In the genomic region with DNA sequence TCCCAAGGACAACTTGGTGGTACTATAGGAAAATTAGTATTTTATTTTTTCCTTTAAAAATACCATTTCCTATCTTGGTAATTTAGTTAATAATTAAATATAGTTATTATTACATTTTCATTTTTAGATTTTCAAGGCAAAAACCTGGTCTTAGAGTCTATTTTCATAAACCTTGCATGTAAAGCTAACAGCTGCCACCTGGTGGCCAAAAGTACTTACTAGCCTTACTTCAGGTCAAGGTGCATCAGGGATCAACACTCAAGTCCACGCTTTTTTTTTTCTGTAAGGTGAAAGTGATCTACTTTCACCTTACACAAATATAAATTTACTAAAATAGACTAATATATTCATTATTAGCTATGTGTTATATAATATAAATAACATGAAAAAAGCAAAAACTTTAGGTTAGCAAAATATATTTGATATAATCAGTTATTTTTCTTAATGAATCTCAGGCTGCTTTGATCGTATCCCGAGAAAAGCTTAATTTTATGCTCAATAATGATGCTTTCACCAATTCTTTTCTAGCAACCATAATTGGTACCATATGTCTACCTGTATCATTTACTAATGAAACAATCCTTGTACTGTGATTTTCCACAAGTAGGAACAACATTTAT, we compare ENCODE assay signal across 8 cellular contexts.
DNase-seq lines count a peak whose midpoint lies in the region; ATAC-seq and TF ChIP-seq lines count a peak whose summit lies in the region.

No MANE protein-coding gene starts in this region.

- peak; percentile 44 to 78 (median 70) for DNase-seq in CD8-positive, alpha-beta T cell
- DNase-seq in NCI-H1048 (lab: John Stamatoyannopoulos, UW), result peak; percentile 1
- peak; percentile 71 for DNase-seq in activated naive CD8-positive, alpha-beta T cell treated with anti-CD3 and anti-CD28 coated beads, Interleukin-2, amount 50 U/mL, for 24 hours
- peak; percentile 29 for DNase-seq in left ventricle myocardium inferior
- DNase-seq in renal cortical epithelial cell (ENCODE audit: low read depth), result peak; percentile 85
- DNase-seq in NCI-H524 treated with DMSO at 0.1 percent for 48 hours (lab: John Stamatoyannopoulos, UW), result no peak

- CTCF ChIA-PET in CD8-positive, alpha-beta T cell (lab: Charles Lee), result interaction anchor here (0.6 to 6.9 kb wide), 18 partner anchors 9 to 335 kb away, joined by 3 to 84 read pairs (median 4); partner anchors contain the start of genes PIGN and RELCH

- H3K9me3 ChIP-seq in CD8-positive, alpha-beta T cell (ENCODE audit: low read length), result no peaks in the 10 kb centered on the region
- H3K9me3 ChIP-seq in SU-DHL-6 (ENCODE audit: insufficient read depth, low read length) (no peaks in the 10 kb centered on the region), left ventricle myocardium inferior (replicated peaks) (no peaks in the 10 kb centered on the region)

- H3K4me2 ChIP-seq in SU-DHL-6 (ENCODE audit: low read depth, low read length, poor library complexity, severe bottlenecking), result no peak overlapping the region

- intact Hi-C loops in CD8-positive, alpha-beta T cell (cut with DNase I, micrococcal nuclease), result loop anchor here (1.0 kb wide), 1 partner anchor 66 kb away; no protein-coding TSS in a partner anchor
- intact Hi-C loops in left ventricle myocardium inferior (cut with micrococcal nuclease), result loop anchor here (2.0 kb wide), 1 partner anchor 65 kb away; no protein-coding TSS in a partner anchor

- H3K9ac ChIP-seq in SU-DHL-6 (ENCODE audit: low read length), result no peak overlapping the region

- no peak overlapping the region for H3K4me3 Mint-ChIP-seq in CD8-positive, alpha-beta T cell
- H3K4me3 Mint-ChIP-seq in activated naive CD8-positive, alpha-beta T cell treated with anti-CD3 and anti-CD28 coated beads, Interleukin-2, amount 50 U/mL, for 24 hours, result no peak overlapping the region

- H3F3A ChIP-seq in SU-DHL-6 (ENCODE audit: insufficient read depth), result peaks cover 33% of the 10 kb centered on the region

- H2AFZ ChIP-seq in SU-DHL-6 (ENCODE audit: low read depth, low read length, severe bottlenecking), result no peak overlapping the region

- no peaks in the 10 kb centered on the region for H3K4me1 ChIP-seq in CD8-positive, alpha-beta T cell (ENCODE audit: insufficient read depth, low read length)
- no peaks in the 10 kb centered on the region for H3K4me1 ChIP-seq in left ventricle myocardium inferior

- H3K27ac Mint-ChIP-seq in CD8-positive, alpha-beta T cell, result no peak overlapping the region
- no peak overlapping the region for H3K27ac Mint-ChIP-seq in activated naive CD8-positive, alpha-beta T cell treated with anti-CD3 and anti-CD28 coated beads, Interleukin-2, amount 50 U/mL, for 24 hours

- H3K4me1 Mint-ChIP-seq in CD8-positive, alpha-beta T cell (ENCODE audit: low read depth), result no peaks in the 10 kb centered on the region
- no peaks in the 10 kb centered on the region for H3K4me1 Mint-ChIP-seq in activated naive CD8-positive, alpha-beta T cell treated with anti-CD3 and anti-CD28 coated beads, Interleukin-2, amount 50 U/mL, for 24 hours

- no peaks in the 10 kb centered on the region for H3K9me2 ChIP-seq in SU-DHL-6 (replicated peaks; ENCODE audit: insufficient read depth, low read length)

- peak; percentile 90 for TF ChIP-seq CTCF in CD8-positive, alpha-beta T cell (IDR thresholded peaks at IDR 0.05)
- TF ChIP-seq CTCF in SU-DHL-6 (IDR thresholded peaks at IDR 0.05; ENCODE audit: insufficient read depth, low read length, poor library complexity, severe bottlenecking) (peak; percentile 86), left ventricle myocardium inferior (IDR thresholded peaks at IDR 0.05; ENCODE audit: borderline replicate concordance) (peak; percentile 83)

- peaks cover 38% of the 10 kb centered on the region for H3K36me3 Mint-ChIP-seq in CD8-positive, alpha-beta T cell
- H3K36me3 Mint-ChIP-seq in activated naive CD8-positive, alpha-beta T cell treated with anti-CD3 and anti-CD28 coated beads, Interleukin-2, amount 50 U/mL, for 24 hours (ENCODE audit: low read depth), result peaks cover 4% of the 10 kb centered on the region

- no peak overlapping the region for H3K4me3 ChIP-seq in CD8-positive, alpha-beta T cell (ENCODE audit: low read depth, low read length)
- H3K4me3 ChIP-seq in SU-DHL-6 (ENCODE audit: insufficient read depth, low read length, poor library complexity, severe bottlenecking), result no peak overlapping the region
- H3K4me3 ChIP-seq in left ventricle myocardium inferior, result no peak overlapping the region

- POLR2A ChIA-PET in CD8-positive, alpha-beta T cell (lab: Charles Lee), result interaction anchor here (1.0 to 2.9 kb wide), 2 partner anchors 55 to 62 kb away, joined by 3 to 11 read pairs; partner anchors contain the start of genes PIGN and RELCH

- no peaks in the 10 kb centered on the region for H3K79me2 ChIP-seq in SU-DHL-6 (ENCODE audit: insufficient read depth, low read length)

- H4K20me1 ChIP-seq in SU-DHL-6 (ENCODE audit: low read depth, low read length), result no peaks in the 10 kb centered on the region

- no peak overlapping the region for H3K27ac ChIP-seq in CD8-positive, alpha-beta T cell (ENCODE audit: low read depth, low read length)
- H3K27ac ChIP-seq in SU-DHL-6 (ENCODE audit: low read depth, low read length) (no peak overlapping the region), left ventricle myocardium inferior (replicated peaks) (no peak overlapping the region)

- no peaks in the 10 kb centered on the region for H3K27me3 Mint-ChIP-seq in CD8-positive, alpha-beta T cell (ENCODE audit: low read depth)
- H3K27me3 Mint-ChIP-seq in activated naive CD8-positive, alpha-beta T cell treated with anti-CD3 and anti-CD28 coated beads, Interleukin-2, amount 50 U/mL, for 24 hours, result no peaks in the 10 kb centered on the region

- H3K27me3 ChIP-seq in CD8-positive, alpha-beta T cell (ENCODE audit: insufficient read depth, low read length), result no peaks in the 10 kb centered on the region
- H3K27me3 ChIP-seq in SU-DHL-6 (ENCODE audit: low read length) (no peaks in the 10 kb centered on the region), left ventricle myocardium inferior (ENCODE audit: low read depth) (no peaks in the 10 kb centered on the region)

- H3K9me3 Mint-ChIP-seq in CD8-positive, alpha-beta T cell, result no peaks in the 10 kb centered on the region
- H3K9me3 Mint-ChIP-seq in activated naive CD8-positive, alpha-beta T cell treated with anti-CD3 and anti-CD28 coated beads, Interleukin-2, amount 50 U/mL, for 24 hours, result no peaks in the 10 kb centered on the region

- ATAC-seq in CD8-positive, alpha-beta T cell, result peak; percentile 56
- ATAC-seq in GM21447 (IDR thresholded peaks at IDR 0.05; ENCODE audit: unreplicated experiment), result peak; percentile 81
- ATAC-seq in activated naive CD8-positive, alpha-beta T cell treated with anti-CD3 and anti-CD28 coated beads, Interleukin-2, amount 50 U/mL, for 24 hours, result no peak

- H3K36me3 ChIP-seq in CD8-positive, alpha-beta T cell (ENCODE audit: insufficient read depth, low read length), result peaks cover 21% of the 10 kb centered on the region
- H3K36me3 ChIP-seq in SU-DHL-6 (ENCODE audit: low read length) (peaks cover 24% of the 10 kb centered on the region), left ventricle myocardium inferior (peaks cover 20% of the 10 kb centered on the region)
